In the genomic region with DNA sequence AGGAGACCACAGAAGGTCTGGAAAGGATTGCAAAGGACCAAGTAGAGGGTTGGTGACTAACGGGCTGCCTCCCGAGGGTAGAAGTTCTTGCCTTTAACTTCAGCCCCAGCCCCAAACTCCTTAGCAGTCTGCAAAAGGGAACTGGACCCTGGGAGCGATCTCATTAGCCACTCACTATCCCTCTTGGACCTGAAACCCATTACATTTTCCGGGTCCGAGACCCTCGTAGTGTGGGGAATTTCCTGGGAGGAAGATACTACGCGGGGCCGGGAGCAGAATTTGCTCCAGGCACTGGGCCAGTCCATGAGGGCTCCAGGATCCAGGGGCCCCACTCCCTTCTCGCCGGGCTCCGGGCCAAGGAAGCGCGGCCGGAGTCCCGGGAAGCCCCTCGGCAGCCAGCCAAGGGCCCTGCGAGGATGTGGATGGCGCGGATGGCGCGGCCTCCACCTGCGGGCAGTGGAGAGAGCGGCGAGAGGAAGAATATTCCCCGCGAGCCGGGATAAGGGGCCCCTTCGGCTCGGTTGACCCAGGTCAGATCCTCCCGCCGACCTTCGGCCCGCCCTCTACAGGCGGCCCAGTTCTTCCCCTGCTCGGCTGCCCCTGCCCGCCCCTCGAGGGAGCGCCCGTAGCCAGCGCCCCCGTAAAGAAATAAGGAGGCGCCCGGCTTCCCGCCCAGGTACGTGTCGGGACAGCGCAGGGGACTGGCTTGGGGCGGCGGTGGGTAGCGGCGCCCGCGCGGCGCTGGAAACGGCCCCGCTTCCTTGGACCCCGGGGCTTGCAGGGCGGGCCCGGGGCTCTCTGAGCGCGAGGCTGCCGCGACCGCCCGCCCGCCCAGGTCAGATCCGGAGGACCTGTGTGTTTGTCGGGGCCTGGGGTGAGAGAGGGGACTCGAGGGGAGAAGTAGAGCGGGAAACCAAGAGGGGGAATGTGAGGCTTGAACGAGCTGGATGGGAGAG, we compare ENCODE assay signal across 1 cellular context.
A peak's percentile ranks its signal among the peaks of the same experiment; 100 is the strongest.
TF ChIP-seq lines count a peak whose summit lies in the region.

A gene with protein sequence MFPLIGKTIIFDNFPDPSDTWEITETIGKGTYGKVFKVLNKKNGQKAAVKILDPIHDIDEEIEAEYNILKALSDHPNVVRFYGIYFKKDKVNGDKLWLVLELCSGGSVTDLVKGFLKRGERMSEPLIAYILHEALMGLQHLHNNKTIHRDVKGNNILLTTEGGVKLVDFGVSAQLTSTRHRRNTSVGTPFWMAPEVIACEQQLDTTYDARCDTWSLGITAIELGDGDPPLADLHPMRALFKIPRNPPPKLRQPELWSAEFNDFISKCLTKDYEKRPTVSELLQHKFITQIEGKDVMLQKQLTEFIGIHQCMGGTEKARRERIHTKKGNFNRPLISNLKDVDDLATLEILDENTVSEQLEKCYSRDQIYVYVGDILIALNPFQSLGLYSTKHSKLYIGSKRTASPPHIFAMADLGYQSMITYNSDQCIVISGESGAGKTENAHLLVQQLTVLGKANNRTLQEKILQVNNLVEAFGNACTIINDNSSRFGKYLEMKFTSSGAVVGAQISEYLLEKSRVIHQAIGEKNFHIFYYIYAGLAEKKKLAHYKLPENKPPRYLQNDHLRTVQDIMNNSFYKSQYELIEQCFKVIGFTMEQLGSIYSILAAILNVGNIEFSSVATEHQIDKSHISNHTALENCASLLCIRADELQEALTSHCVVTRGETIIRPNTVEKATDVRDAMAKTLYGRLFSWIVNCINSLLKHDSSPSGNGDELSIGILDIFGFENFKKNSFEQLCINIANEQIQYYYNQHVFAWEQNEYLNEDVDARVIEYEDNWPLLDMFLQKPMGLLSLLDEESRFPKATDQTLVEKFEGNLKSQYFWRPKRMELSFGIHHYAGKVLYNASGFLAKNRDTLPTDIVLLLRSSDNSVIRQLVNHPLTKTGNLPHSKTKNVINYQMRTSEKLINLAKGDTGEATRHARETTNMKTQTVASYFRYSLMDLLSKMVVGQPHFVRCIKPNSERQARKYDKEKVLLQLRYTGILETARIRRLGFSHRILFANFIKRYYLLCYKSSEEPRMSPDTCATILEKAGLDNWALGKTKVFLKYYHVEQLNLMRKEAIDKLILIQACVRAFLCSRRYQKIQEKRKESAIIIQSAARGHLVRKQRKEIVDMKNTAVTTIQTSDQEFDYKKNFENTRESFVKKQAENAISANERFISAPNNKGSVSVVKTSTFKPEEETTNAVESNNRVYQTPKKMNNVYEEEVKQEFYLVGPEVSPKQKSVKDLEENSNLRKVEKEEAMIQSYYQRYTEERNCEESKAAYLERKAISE (N-terminal part only) (plus strand): TSS at position 577 of the 956 bp plus-strand sequence. CDS start 17,882 bp downstream, outside the sequence.

TF ChIP-seq in WTC11, 78 proteins besides CTCF, POLR2A, EP300 and RAD21 (continued from another document):
- no peak for TF ChIP-seq E2F4 (CRISPR knock-in tag; IDR thresholded peaks at IDR 0.05; ENCODE audit: borderline replicate concordance, low read depth)
- TF ChIP-seq, protein P1, sequence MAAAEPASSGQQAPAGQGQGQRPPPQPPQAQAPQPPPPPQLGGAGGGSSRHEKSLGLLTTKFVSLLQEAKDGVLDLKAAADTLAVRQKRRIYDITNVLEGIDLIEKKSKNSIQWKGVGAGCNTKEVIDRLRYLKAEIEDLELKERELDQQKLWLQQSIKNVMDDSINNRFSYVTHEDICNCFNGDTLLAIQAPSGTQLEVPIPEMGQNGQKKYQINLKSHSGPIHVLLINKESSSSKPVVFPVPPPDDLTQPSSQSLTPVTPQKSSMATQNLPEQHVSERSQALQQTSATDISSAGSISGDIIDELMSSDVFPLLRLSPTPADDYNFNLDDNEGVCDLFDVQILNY (CRISPR knock-in tag; IDR thresholded peaks at IDR 0.05) = peak; percentile 59; the same call in 1 of the 2 replicates
- TF ChIP-seq E2F1 (CRISPR knock-in tag; IDR thresholded peaks at IDR 0.05) = no peak
- TF ChIP-seq, protein P2, sequence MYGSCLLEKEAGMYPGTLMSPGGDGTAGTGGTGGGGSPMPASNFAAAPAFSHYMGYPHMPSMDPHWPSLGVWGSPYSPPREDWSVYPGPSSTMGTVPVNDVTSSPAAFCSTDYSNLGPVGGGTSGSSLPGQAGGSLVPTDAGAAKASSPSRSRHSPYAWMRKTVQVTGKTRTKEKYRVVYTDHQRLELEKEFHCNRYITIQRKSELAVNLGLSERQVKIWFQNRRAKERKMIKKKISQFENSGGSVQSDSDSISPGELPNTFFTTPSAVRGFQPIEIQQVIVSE (CRISPR knock-in tag; IDR thresholded peaks at IDR 0.05; ENCODE audit: borderline replicate concordance) = no peak
- TF ChIP-seq NR2C2 (CRISPR knock-in tag; IDR thresholded peaks at IDR 0.05) = no peak
- TF ChIP-seq, protein P3, sequence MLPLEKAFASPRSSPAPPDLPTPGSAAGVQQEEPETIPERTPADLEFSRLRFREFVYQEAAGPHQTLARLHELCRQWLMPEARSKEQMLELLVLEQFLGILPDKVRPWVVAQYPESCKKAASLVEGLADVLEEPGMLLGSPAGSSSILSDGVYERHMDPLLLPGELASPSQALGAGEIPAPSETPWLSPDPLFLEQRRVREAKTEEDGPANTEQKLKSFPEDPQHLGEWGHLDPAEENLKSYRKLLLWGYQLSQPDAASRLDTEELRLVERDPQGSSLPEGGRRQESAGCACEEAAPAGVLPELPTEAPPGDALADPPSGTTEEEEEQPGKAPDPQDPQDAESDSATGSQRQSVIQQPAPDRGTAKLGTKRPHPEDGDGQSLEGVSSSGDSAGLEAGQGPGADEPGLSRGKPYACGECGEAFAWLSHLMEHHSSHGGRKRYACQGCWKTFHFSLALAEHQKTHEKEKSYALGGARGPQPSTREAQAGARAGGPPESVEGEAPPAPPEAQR (CRISPR knock-in tag; IDR thresholded peaks at IDR 0.05) = no peak
- TF ChIP-seq, protein P4, sequence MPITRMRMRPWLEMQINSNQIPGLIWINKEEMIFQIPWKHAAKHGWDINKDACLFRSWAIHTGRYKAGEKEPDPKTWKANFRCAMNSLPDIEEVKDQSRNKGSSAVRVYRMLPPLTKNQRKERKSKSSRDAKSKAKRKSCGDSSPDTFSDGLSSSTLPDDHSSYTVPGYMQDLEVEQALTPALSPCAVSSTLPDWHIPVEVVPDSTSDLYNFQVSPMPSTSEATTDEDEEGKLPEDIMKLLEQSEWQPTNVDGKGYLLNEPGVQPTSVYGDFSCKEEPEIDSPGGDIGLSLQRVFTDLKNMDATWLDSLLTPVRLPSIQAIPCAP (CRISPR knock-in tag; IDR thresholded peaks at IDR 0.05) = no peak
- no peak for TF ChIP-seq FOXP1 (CRISPR knock-in tag; IDR thresholded peaks at IDR 0.05; ENCODE audit: borderline replicate concordance)
- TF ChIP-seq FOXK1 (CRISPR knock-in tag; IDR thresholded peaks at IDR 0.05) = no peak
- TF ChIP-seq AFF4 (CRISPR knock-in tag; IDR thresholded peaks at IDR 0.05; ENCODE audit: borderline replicate concordance) = no peak
- TF ChIP-seq ZNF425 (CRISPR knock-in tag; conservative IDR thresholded peaks at IDR 0.05) = no peak
- TF ChIP-seq ATF3 (CRISPR knock-in tag; conservative IDR thresholded peaks at IDR 0.05) = no peak
- TF ChIP-seq NFATC4 (CRISPR knock-in tag; IDR thresholded peaks at IDR 0.05) = no peak
- no peak for TF ChIP-seq CREM (CRISPR knock-in tag; IDR thresholded peaks at IDR 0.05)
- no peak for TF ChIP-seq ELF4 (CRISPR knock-in tag; IDR thresholded peaks at IDR 0.05; ENCODE audit: low read depth)
- TF ChIP-seq PRRX2 (CRISPR knock-in tag; IDR thresholded peaks at IDR 0.05) = no peak
- peak; percentile 81; the same call in 1 of the 2 replicates for TF ChIP-seq HMGXB4 (CRISPR knock-in tag; IDR thresholded peaks at IDR 0.05)
- no peak for TF ChIP-seq CREB1 (CRISPR knock-in tag; IDR thresholded peaks at IDR 0.05)
- no peak for TF ChIP-seq EMX1 (CRISPR knock-in tag; IDR thresholded peaks at IDR 0.05)
- TF ChIP-seq, protein P5, sequence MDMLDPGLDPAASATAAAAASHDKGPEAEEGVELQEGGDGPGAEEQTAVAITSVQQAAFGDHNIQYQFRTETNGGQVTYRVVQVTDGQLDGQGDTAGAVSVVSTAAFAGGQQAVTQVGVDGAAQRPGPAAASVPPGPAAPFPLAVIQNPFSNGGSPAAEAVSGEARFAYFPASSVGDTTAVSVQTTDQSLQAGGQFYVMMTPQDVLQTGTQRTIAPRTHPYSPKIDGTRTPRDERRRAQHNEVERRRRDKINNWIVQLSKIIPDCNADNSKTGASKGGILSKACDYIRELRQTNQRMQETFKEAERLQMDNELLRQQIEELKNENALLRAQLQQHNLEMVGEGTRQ (CRISPR knock-in tag; IDR thresholded peaks at IDR 0.05) = 0 out of 2 replicates have a peak, but pooled peaks have one; percentile 4
